In the genomic region with DNA sequence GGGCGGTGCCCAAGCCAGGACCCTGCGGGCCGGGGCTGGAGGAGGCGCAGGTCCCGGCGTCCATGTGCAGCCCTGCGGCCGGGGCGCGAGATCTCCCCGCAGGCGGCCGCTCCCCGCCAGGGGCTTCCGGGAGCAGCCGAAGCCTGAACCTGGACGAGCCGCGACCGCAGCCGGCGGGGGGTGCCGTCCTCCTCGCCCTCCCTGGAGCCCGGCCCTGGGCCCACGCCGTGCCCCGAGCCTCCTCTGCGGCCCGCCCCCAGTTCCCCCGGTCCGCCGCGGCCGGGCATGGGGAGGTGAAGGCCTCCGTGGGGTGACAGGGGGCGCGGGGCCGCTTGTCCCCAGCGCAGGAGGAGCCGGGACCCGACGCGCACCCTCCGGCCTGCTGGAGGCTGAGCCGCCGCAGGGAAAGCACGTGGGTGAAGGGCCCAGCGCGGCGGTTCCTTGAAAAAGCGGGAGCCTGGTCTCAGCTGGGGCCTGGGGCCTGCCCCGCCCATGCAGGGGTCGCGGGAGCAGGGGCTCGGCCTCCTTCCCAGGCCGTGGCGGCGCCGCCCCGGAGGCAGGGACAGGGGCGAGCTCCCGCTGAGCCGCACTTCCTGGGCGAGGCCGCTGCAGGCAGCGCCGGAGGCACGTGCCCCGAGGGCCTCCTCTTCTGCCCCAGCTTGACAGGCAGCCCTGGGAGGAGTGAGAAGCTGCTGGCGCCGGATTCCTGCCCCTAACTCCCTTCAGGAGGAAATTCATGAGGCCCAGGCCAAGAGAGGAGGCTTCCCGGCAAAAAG, we compare ENCODE assay signal across 8 cellular contexts. TPM values are rescaled to one million over a fixed set of nuclear protein-coding genes. Genes with fewer than 3 reads are reported as not detected.
DNase-seq lines count a peak whose midpoint lies in the region; ATAC-seq and TF ChIP-seq lines count a peak whose summit lies in the region.

No MANE protein-coding gene starts in this region.

- DNase-seq in GM20000 (ENCODE audit: low spot score) = peak; percentile 61
- DNase-seq in activated CD4-positive, CD25-positive, alpha-beta regulatory T cell treated with anti-CD3 and anti-CD28 coated beads, Interleukin-2, amount 50 U/mL, for 16 hours (ENCODE audit: low read depth, low spot score) = peak; percentile 31
- peak; percentile 74 for DNase-seq in choroid plexus epithelial cell (ENCODE audit: low read depth)
- DNase-seq in mesenchymal stem cell = peak; percentile 30
- DNase-seq in stimulated activated naive B cell treated with anti-CD40 and anti-IgM and Interleukin-4, amounts not matched to agents 10 μg/mL and 1 μg/mL and 100 μg/mL, for 72 hours = peak; percentile 26
- no peak for DNase-seq in NAMALWA (ENCODE audit: low spot score)
- DNase-seq in NOMO-1 (lab: John Stamatoyannopoulos, UW; ENCODE audit: unreplicated experiment in 2 of 2) = no peak
- no peak for DNase-seq in DMS79 (lab: John Stamatoyannopoulos, UW)

- peak overlapping the region in 1 of 2 experiments; percentile 76 for H2BK12ac ChIP-seq in mesenchymal stem cell (ENCODE audit: low read length in 2 of 2)

- H3K36me3 ChIP-seq in mesenchymal stem cell (ENCODE audit: control insufficient read depth in 1 of 2, insufficient read depth in 2 of 2, low read depth in 1 of 2, low read length in 2 of 2) = no peaks in the 10 kb centered on the region

- no peak overlapping the region for H3K23ac ChIP-seq in mesenchymal stem cell (ENCODE audit: low read length in 2 of 2)

- peaks cover 6 to 33% of the 10 kb centered on the region in 2 experiments for H3K27me3 ChIP-seq in mesenchymal stem cell (ENCODE audit: control insufficient read depth in 1 of 2, insufficient read depth in 1 of 2, low read length in 2 of 2)

- peak overlapping the region in 1 of 2 experiments; percentile 8 for H3K4ac ChIP-seq in mesenchymal stem cell (ENCODE audit: low read depth in 1 of 2, low read length in 2 of 2)

- H2BK15ac ChIP-seq in mesenchymal stem cell (ENCODE audit: low read depth, poor library complexity, severe bottlenecking) = no peak overlapping the region

- H2BK5ac ChIP-seq in mesenchymal stem cell (ENCODE audit: low read depth, low read length, poor library complexity, severe bottlenecking) = no peak overlapping the region

- H3K4me3 ChIP-seq in choroid plexus epithelial cell (ENCODE audit: low read depth, low read length) = peak overlapping the region; percentile 30
- no peak overlapping the region for H3K4me3 ChIP-seq in mesenchymal stem cell (ENCODE audit: insufficient read depth in 1 of 2, low read depth in 1 of 2, low read length in 2 of 2)

- no peak overlapping the region for H2AK5ac ChIP-seq in mesenchymal stem cell (ENCODE audit: low read length, severe bottlenecking)

- no peaks in the 10 kb centered on the region for H3K9me3 Mint-ChIP-seq in stimulated activated naive B cell treated with anti-CD40 and anti-IgM and Interleukin-4, amounts not matched to agents 10 μg/mL and 1 μg/mL and 100 μg/mL, for 72 hours

- H2BK120ac ChIP-seq in mesenchymal stem cell (ENCODE audit: low read depth, low read length) = peak overlapping the region; percentile 64

- H3K79me1 ChIP-seq in mesenchymal stem cell (replicated peaks; ENCODE audit: low read length, poor library complexity, severe bottlenecking) = no peaks in the 10 kb centered on the region

- H2AFZ ChIP-seq in mesenchymal stem cell (ENCODE audit: low read depth, low read length) = peak overlapping the region; percentile 83

- 32% methylated on average over 67 of the region's 73 CpGs for WGBS in mesenchymal stem cell

- peak overlapping the region; percentile 51 for H3K4me2 ChIP-seq in mesenchymal stem cell (ENCODE audit: low read length, poor library complexity, severe bottlenecking)

- ATAC-seq in stimulated activated naive B cell treated with anti-CD40 and anti-IgM and Interleukin-4, amounts not matched to agents 10 μg/mL and 1 μg/mL and 100 μg/mL, for 72 hours (replicated peaks) = peak; percentile 66 to 76

- H3K4me1 Mint-ChIP-seq in stimulated activated naive B cell treated with anti-CD40 and anti-IgM and Interleukin-4, amounts not matched to agents 10 μg/mL and 1 μg/mL and 100 μg/mL, for 72 hours = peaks cover 4 to 22% of the 10 kb centered on the region in 2 donors

- peaks cover 0 to 43% of the 10 kb centered on the region in 2 donors for H3K27me3 Mint-ChIP-seq in stimulated activated naive B cell treated with anti-CD40 and anti-IgM and Interleukin-4, amounts not matched to agents 10 μg/mL and 1 μg/mL and 100 μg/mL, for 72 hours

- H3K4me1 ChIP-seq in mesenchymal stem cell (ENCODE audit: control insufficient read depth, insufficient read depth, low read depth, low read length) = peaks cover 12% of the 10 kb centered on the region

- H3K9ac ChIP-seq in mesenchymal stem cell (ENCODE audit: low read length) = peak overlapping the region; percentile 43

- TF ChIP-seq CTCF in GM20000 (IDR thresholded peaks at IDR 0.05; ENCODE audit: extremely low read depth, missing control alignments) (no peak), choroid plexus epithelial cell (conservative IDR thresholded peaks at IDR 0.05; ENCODE audit: low read depth, low read length) (no peak)

- H3K27ac ChIP-seq in mesenchymal stem cell (ENCODE audit: low read length, poor library complexity, severe bottlenecking) = no peak overlapping the region

- peak overlapping the region; percentile 67 for H4K8ac ChIP-seq in mesenchymal stem cell (ENCODE audit: low read length)

- no peak overlapping the region for H3K27ac Mint-ChIP-seq in stimulated activated naive B cell treated with anti-CD40 and anti-IgM and Interleukin-4, amounts not matched to agents 10 μg/mL and 1 μg/mL and 100 μg/mL, for 72 hours

- peak overlapping the region; percentile 92 for H4K91ac ChIP-seq in mesenchymal stem cell (ENCODE audit: low read length)

- H3K18ac ChIP-seq in mesenchymal stem cell (ENCODE audit: low read depth in 1 of 2, low read length in 2 of 2) = peak overlapping the region; percentile 79 to 83

- H3K14ac ChIP-seq in mesenchymal stem cell (ENCODE audit: low read length in 2 of 2) = peak overlapping the region in 1 of 2 experiments; percentile 42

- H3K4me3 Mint-ChIP-seq in stimulated activated naive B cell treated with anti-CD40 and anti-IgM and Interleukin-4, amounts not matched to agents 10 μg/mL and 1 μg/mL and 100 μg/mL, for 72 hours = peak overlapping the region; percentile 48 to 74

- H3K36me3 Mint-ChIP-seq in stimulated activated naive B cell treated with anti-CD40 and anti-IgM and Interleukin-4, amounts not matched to agents 10 μg/mL and 1 μg/mL and 100 μg/mL, for 72 hours = peaks cover 0 to 4% of the 10 kb centered on the region in 2 donors

- H3K9me3 ChIP-seq in mesenchymal stem cell (ENCODE audit: control insufficient read depth, low read length) = no peaks in the 10 kb centered on the region

RNA-seq across cellular contexts. Expression of a gene that starts 55.6 kb away (rescaled TPM):
- 131 TPM for polyA plus RNA-seq in mesenchymal stem cell (2013, experiment 1 of 2)
- polyA plus RNA-seq in mesenchymal stem cell (2013, experiment 2 of 2) = 141 TPM

Comparison
In these comparisons a context has a peak if more than half of its experiments do, and no peak if none do; other contexts are left out.
1. DNase-seq: peak in GM20000 (single experiment), activated CD4-positive, CD25-positive, alpha-beta regulatory T cell treated with anti-CD3 and anti-CD28 coated beads, Interleukin-2, amount 50 U/mL, for 16 hours (single experiment), choroid plexus epithelial cell (single experiment), mesenchymal stem cell (single experiment) and stimulated activated naive B cell treated with anti-CD40 and anti-IgM and Interleukin-4, amounts not matched to agents 10 μg/mL and 1 μg/mL and 100 μg/mL, for 72 hours (single experiment); none in NAMALWA (single experiment), NOMO-1 (0 of 2) and DMS79 (single experiment).